In the genomic region with DNA sequence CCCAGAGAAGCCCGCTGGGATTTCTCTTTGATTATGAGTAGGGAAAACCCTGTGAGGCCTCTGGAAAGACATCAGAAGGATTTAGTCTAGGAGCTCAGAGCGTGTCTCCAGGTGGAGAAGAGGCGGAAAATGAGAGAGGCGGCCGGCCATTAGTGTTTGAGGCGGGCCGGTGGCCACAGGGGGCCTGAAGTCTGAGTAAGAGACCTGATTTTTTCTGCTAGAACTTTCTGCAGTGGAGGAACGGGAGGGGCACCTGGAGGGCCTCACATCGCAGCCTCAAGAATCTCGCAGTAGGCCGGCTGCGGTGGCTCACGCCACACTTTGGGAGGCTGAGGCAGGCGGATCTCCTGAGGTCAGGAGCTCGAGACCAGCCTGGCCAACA, we compare ENCODE assay signal across 12 cellular contexts. TPM values are rescaled to one million over a fixed set of nuclear protein-coding genes. Genes with fewer than 3 reads are reported as not detected.
A peak's percentile ranks its signal among the peaks of the same experiment; 100 is the strongest.
DNase-seq lines count a peak whose midpoint lies in the region; ATAC-seq and TF ChIP-seq lines count a peak whose summit lies in the region.
"Had no signal": no experiment of that assay in that cellular context is flagged by ENCODE, and none has a peak within 500 bp of the region (broad histone marks: within the 10 kb centered on the region; RNA-seq: fewer than 3 reads in every experiment).

No MANE protein-coding gene starts in this region.

- TF ChIP-seq CTCF in fibroblast of lung (conservative IDR thresholded peaks at IDR 0.05 in 1 of 2, IDR thresholded peaks at IDR 0.05 in 1 of 2; ENCODE audit: low read depth in 1 of 2, low read length in 2 of 2) (no peak), omental fat pad (IDR thresholded peaks at IDR 0.05) (no peak), tibial nerve (IDR thresholded peaks at IDR 0.05) (no peak)

- H3K4me2 ChIP-seq in fibroblast of lung (ENCODE audit: extremely low read depth, insufficient read depth, low read length), result peak overlapping the region; percentile 56

- H3K9ac ChIP-seq in adipocyte (ENCODE audit: low read length) (peak overlapping the region; percentile 92), fibroblast of lung (ENCODE audit: insufficient read depth, low read length) (peak overlapping the region; percentile 77)

- peak; percentile 10 for ATAC-seq in omental fat pad (ENCODE audit: low FRiP score)
- ATAC-seq: stimulated activated naive B cell treated with anti-CD40 and anti-IgM and Interleukin-4, amounts not matched to agents 10 μg/mL and 1 μg/mL and 100 μg/mL, for 72 hours had no signal

- H4K20me1 ChIP-seq in fibroblast of lung (ENCODE audit: control insufficient read depth, extremely low read depth, insufficient read depth, low read length), result no peaks in the 10 kb centered on the region

- H3K9me3 ChIP-seq in adipocyte (ENCODE audit: control insufficient read depth, low read length) (no peaks in the 10 kb centered on the region), fibroblast of lung (ENCODE audit: control insufficient read depth, insufficient read depth, low read depth, low read length) (no peaks in the 10 kb centered on the region), tibial nerve (no peaks in the 10 kb centered on the region)
- H3K9me3 ChIP-seq: MG63 had no signal

- peaks cover 11% of the 10 kb centered on the region for H3K79me2 ChIP-seq in fibroblast of lung (ENCODE audit: control insufficient read depth, insufficient read depth, low read length)

- H3K27me3 ChIP-seq in adipocyte (replicated peaks; ENCODE audit: control insufficient read depth, insufficient read depth, low read length) (no peaks in the 10 kb centered on the region), fibroblast of lung (ENCODE audit: control insufficient read depth, insufficient read depth, low read length) (no peaks in the 10 kb centered on the region), tibial nerve (peaks cover 0 to 7% of the 10 kb centered on the region in 2 donors)
- H3K27me3 ChIP-seq: MG63 had no signal

- H3K36me3 ChIP-seq in adipocyte (ENCODE audit: control insufficient read depth, insufficient read depth, low read length, severe bottlenecking) (no peaks in the 10 kb centered on the region), fibroblast of lung (ENCODE audit: control insufficient read depth, insufficient read depth, low read length) (no peaks in the 10 kb centered on the region), tibial nerve (no peaks in the 10 kb centered on the region)
- H3K36me3 ChIP-seq: MG63 had no signal

- H3K4me1 ChIP-seq in adipocyte (ENCODE audit: control insufficient read depth, insufficient read depth, low read length) (peaks cover 27% of the 10 kb centered on the region), fibroblast of lung (ENCODE audit: control insufficient read depth, extremely low read depth, insufficient read depth, low read length) (no peaks in the 10 kb centered on the region), tibial nerve (peaks cover 0 to 9% (median 0%) of the 10 kb centered on the region in 4 donors)

- no peak for DNase-seq in adipocyte (ENCODE audit: low read depth)
- DNase-seq in fibroblast of lung (ENCODE audit: low read depth in 2 of 2), result no peak
- no peak for DNase-seq in omental fat pad (ENCODE audit: low spot score)
- DNase-seq in tibial nerve (ENCODE audit: low spot score in 2 of 2), result no peak
- no peak for DNase-seq in NCI-H2227 treated with DMSO at 0.1 percent for 48 hours (lab: John Stamatoyannopoulos, UW)
- no peak for DNase-seq in HCEC 1CT
- DNase-seq in activated naive CD4-positive, alpha-beta T cell treated with anti-CD3 and anti-CD28 coated beads, Interleukin-2, amount 50 U/mL, for 16 hours, result no peak
- no peak for DNase-seq in cerebellar cortex (ENCODE audit: low spot score)
- DNase-seq: activated T-cell treated with anti-CD3 and anti-CD28 coated beads, Interleukin-2, amount 50 U/mL, for 24 hours; COR-L47; MG63; stimulated activated naive B cell treated with anti-CD40 and anti-IgM and Interleukin-4, amounts not matched to agents 10 μg/mL and 1 μg/mL and 100 μg/mL, for 72 hours had no signal

- WGBS in tibial nerve, 2 donors, result 65 to 80% methylated on average over 15 of the region's 15 CpGs

- H2AFZ ChIP-seq in fibroblast of lung (ENCODE audit: low read length), result no peak overlapping the region

- no peak for TF ChIP-seq EP300 in tibial nerve (IDR thresholded peaks at IDR 0.05)

- no peak for TF ChIP-seq POLR2A in tibial nerve (IDR thresholded peaks at IDR 0.05)

- H3K4me3 ChIP-seq in adipocyte (ENCODE audit: low read length), result peak overlapping the region; percentile 90
- H3K4me3 ChIP-seq in fibroblast of lung (replicated peaks in 1 of 4; ENCODE audit: control extremely low read depth in 1 of 4, insufficient read depth in 1 of 4, low read depth in 3 of 4, low read length in 4 of 4), result peak overlapping the region in 3 of 4 experiments; percentile 56 to 63 (median 62)
- H3K4me3 ChIP-seq in tibial nerve, result peak overlapping the region; percentile 3 to 53 (median 31)
- H3K4me3 ChIP-seq: MG63 had no signal

- H3K27ac ChIP-seq in fibroblast of lung (ENCODE audit: insufficient read depth, low read length) (peak overlapping the region; percentile 86), tibial nerve (peak overlapping the region in 1 of 4 donors; percentile 33)

RNA-seq across cellular contexts. Expression of a gene that starts 28.5 kb away (rescaled TPM):
- total RNA-seq in fibroblast of lung (40.5 and 42.6 TPM in 2 replicates), omental fat pad (100 to 1,000 TPM in 1 of 4 donors, 10 to 100 TPM in 3; 55.0 to 123 (median 65.5) TPM), tibial nerve (10 to 100 TPM; 20.8 to 33.1 (median 29.7) TPM)
- polyA plus RNA-seq in fibroblast of lung, result 26.7 and 34.4 TPM in 2 replicates
- polyA plus RNA-seq in fibroblast of lung (2012), result 22.7 and 24.7 TPM in 2 replicates
- polyA minus RNA-seq in fibroblast of lung (ENCODE audit: low replicate concordance), result 21.1 and 36.2 TPM in 2 replicates

RNA-seq across cellular contexts. Expression of a gene that starts 33.8 kb away (rescaled TPM):
- total RNA-seq in fibroblast of lung, result 16.4 and 17.8 TPM in 2 replicates
- polyA plus RNA-seq in fibroblast of lung, result 13.0 and 16.1 TPM in 2 replicates
- 18.0 and 23.2 TPM in 2 replicates for polyA plus RNA-seq in fibroblast of lung (2012)
- 55.6 and 70.5 TPM in 2 replicates for polyA minus RNA-seq in fibroblast of lung (ENCODE audit: low replicate concordance)
- total RNA-seq in omental fat pad, result 10 to 100 TPM; 20.7 to 29.9 (median 26.8) TPM
- total RNA-seq in tibial nerve, result 10 to 100 TPM; 30.4 to 38.3 (median 36.3) TPM

Comparison
In these comparisons a context has a peak if more than half of its experiments do, and no peak if none do; other contexts are left out.
1. H3K4me3 ChIP-seq: peak in every context shown above with its lines; median percentile 90 in adipocyte; 62 in fibroblast of lung; 31 in tibial nerve.